In the genomic region with DNA sequence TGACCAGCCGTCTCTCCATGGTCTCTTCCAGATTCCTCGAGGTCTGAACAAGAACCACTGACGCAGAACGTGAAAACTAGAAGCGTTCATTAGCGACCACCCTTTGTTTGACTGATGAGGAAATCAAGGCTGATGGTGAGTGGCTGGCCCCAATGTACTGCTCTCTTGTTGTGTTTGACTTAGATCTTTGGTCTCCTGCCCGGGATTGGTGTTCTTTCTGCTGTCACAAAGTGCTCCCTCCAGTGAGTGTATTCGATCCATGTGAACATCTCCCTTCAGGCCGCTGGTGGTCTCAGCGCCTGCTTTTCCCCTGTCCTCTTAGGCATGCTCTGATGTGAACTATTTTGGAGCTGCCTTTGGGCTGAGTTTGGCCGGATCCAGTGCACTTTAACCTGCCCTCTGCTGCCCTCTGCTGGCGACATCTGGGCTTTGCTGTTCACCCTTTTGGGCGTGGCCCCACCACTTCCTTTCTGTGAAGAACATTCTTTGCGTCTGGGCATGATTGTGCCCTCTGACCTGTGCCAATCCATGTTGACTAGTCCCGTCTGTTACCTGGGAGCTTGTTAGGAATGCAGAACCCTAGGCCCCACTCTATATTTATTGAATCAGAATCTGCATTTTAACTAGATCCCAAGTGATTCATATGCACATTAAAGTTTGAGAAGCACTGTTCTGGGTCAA, we compare ENCODE assay signal across 9 cellular contexts.
A peak's percentile ranks its signal among the peaks of the same experiment; 100 is the strongest.
DNase-seq lines count a peak whose midpoint lies in the region; ATAC-seq, FAIRE-seq and TF ChIP-seq lines count a peak whose summit lies in the region.
"Had no signal": no experiment of that assay in that cellular context is flagged by ENCODE, and none has a peak within 500 bp of the region (broad histone marks: within the 10 kb centered on the region; RNA-seq: fewer than 3 reads in every experiment).

No MANE protein-coding gene starts in this region.

- no peak overlapping the region for H2BK5ac ChIP-seq in H1 (ENCODE audit: low read depth, low read length)

- peak; percentile 90 for FAIRE-seq in H1 (lab: Jason Lieb, UNC)

- H3K36me3 ChIP-seq in H1 (ENCODE audit: control insufficient read depth in 2 of 4, insufficient read depth in 4 of 4, low read length in 3 of 4): no peaks in the 10 kb centered on the region

- peak overlapping the region; percentile 83 for H2AFZ ChIP-seq in H1 (ENCODE audit: low read length)

- no peaks in the 10 kb centered on the region for H4K20me1 ChIP-seq in H1 (replicated peaks in 1 of 2; ENCODE audit: control insufficient read depth in 1 of 2, insufficient read depth in 2 of 2, low read length in 2 of 2)

- H3K79me2 ChIP-seq in H1 (ENCODE audit: control insufficient read depth in 1 of 2, insufficient read depth in 2 of 2, low read length in 2 of 2): no peaks in the 10 kb centered on the region

- no peaks in the 10 kb centered on the region for H3K79me1 ChIP-seq in H1 (ENCODE audit: low read depth, low read length)

- no peak overlapping the region for H3K4me3 Mint-ChIP-seq in activated CD4-positive, alpha-beta memory T cell treated with anti-CD3 and anti-CD28 coated beads, Interleukin-2, amount 10 ng/mL, durations not matched to agents 7 days and 5 days
- H3K4me3 Mint-ChIP-seq: dendritic cell treated with granulocyte-macrophage colony-stimulating factor and Interleukin-4, amounts not matched to agents 40 ng/mL and 50 ng/mL, for 4 days had no signal

- H3K4me3 ChIP-seq in H1 (ENCODE audit: extremely low read depth in 1 of 4, insufficient read depth in 2 of 4, low read depth in 3 of 4, low read length in 4 of 4): no peak overlapping the region

- no peak overlapping the region for H3K23ac ChIP-seq in H1 (ENCODE audit: insufficient read length)

- H3K18ac ChIP-seq in H1 (ENCODE audit: extremely low read depth, low read length): no peak overlapping the region

- 0 out of 2 replicates have a peak overlapping the region, but pooled peaks have one; percentile 4 for H4K8ac ChIP-seq in H1 (ENCODE audit: extremely low read depth, insufficient read depth, low read length)

- ATAC-seq in GM19452 (IDR thresholded peaks at IDR 0.05; ENCODE audit: unreplicated experiment) (peak; percentile 95), HG03520 (IDR thresholded peaks at IDR 0.05; ENCODE audit: unreplicated experiment) (peak; percentile 93)

- no peak overlapping the region for H2AK5ac ChIP-seq in H1 (ENCODE audit: low read depth, low read length)

- no peaks in the 10 kb centered on the region for H3K23me2 ChIP-seq in H1 (ENCODE audit: low read depth, low read length)

- DNase-seq in COLO668 (lab: John Stamatoyannopoulos, UW; ENCODE audit: unreplicated experiment) (peak; percentile 87), NCI-H748 treated with DMSO at 0.1 percent for 48 hours (lab: John Stamatoyannopoulos, UW) (peak; percentile 86), H1 (ENCODE audit: low read depth in 1 of 2, low spot score in 2 of 2) (peak; percentile 71 to 99), mucosa of gallbladder (ENCODE audit: low spot score) (peak; percentile 83)
- peak; percentile 88 for DNase-seq in activated CD4-positive, alpha-beta memory T cell treated with anti-CD3 and anti-CD28 coated beads, Interleukin-2, amount 10 ng/mL, durations not matched to agents 7 days and 5 days
- DNase-seq in stimulated activated CD8-positive, alpha-beta memory T cell treated with anti-CD3 and anti-CD28 coated beads, Interleukin-4, amount 100 ng/mL, for 4 hours (ENCODE audit: low read depth in 2 of 2, low spot score in 1 of 2): peak; percentile 8 to 57

- no peak overlapping the region for H3K14ac ChIP-seq in H1 (ENCODE audit: insufficient read length)

- H3K9me3 ChIP-seq in H1 (ENCODE audit: insufficient read depth in 2 of 2, low read depth in 1 of 2, low read length in 1 of 2): no peaks in the 10 kb centered on the region

- no peak for TF ChIP-seq POLR2A in H1 (IDR thresholded peaks at IDR 0.05; ENCODE audit: control extremely low read depth in 1 of 2, low read depth in 2 of 2, low read length in 2 of 2)

- H2BK15ac ChIP-seq in H1 (ENCODE audit: low read length): no peak overlapping the region

- no peaks in the 10 kb centered on the region for H3K9me3 Mint-ChIP-seq in activated CD4-positive, alpha-beta memory T cell treated with anti-CD3 and anti-CD28 coated beads, Interleukin-2, amount 10 ng/mL, durations not matched to agents 7 days and 5 days
- H3K9me3 Mint-ChIP-seq: dendritic cell treated with granulocyte-macrophage colony-stimulating factor and Interleukin-4, amounts not matched to agents 40 ng/mL and 50 ng/mL, for 4 days had no signal

- peaks cover 7% of the 10 kb centered on the region for H3K4me1 Mint-ChIP-seq in activated CD4-positive, alpha-beta memory T cell treated with anti-CD3 and anti-CD28 coated beads, Interleukin-2, amount 10 ng/mL, durations not matched to agents 7 days and 5 days

- no peak overlapping the region for H2BK12ac ChIP-seq in H1 (ENCODE audit: low read depth, low read length)

- TF ChIP-seq RAD21 in H1 (IDR thresholded peaks at IDR 0.05 in 1 of 2, conservative IDR thresholded peaks at IDR 0.05 in 1 of 2; ENCODE audit: low read depth in 2 of 2, low read length in 2 of 2): peak; percentile 98

- no peak overlapping the region for H3K27ac Mint-ChIP-seq in activated CD4-positive, alpha-beta memory T cell treated with anti-CD3 and anti-CD28 coated beads, Interleukin-2, amount 10 ng/mL, durations not matched to agents 7 days and 5 days
- H3K27ac Mint-ChIP-seq: dendritic cell treated with granulocyte-macrophage colony-stimulating factor and Interleukin-4, amounts not matched to agents 40 ng/mL and 50 ng/mL, for 4 days had no signal

- CTCF ChIA-PET in activated CD4-positive, alpha-beta memory T cell treated with anti-CD3 and anti-CD28 coated beads, Interleukin-2, amount 10 ng/mL, durations not matched to agents 7 days and 5 days (lab: Charles Lee): interaction anchor here (0.8 to 2.0 kb wide), 8 partner anchors 18 to 644 kb away, joined by 3 to 9 read pairs (median 4); no protein-coding TSS in a partner anchor
- CTCF ChIA-PET in H1 (lab: Charles Lee; ENCODE audit: partially characterized antibody): interaction anchor here (0.6 to 3.5 kb wide), 40 partner anchors 8 to 712 kb away, joined by 3 to 53 read pairs (median 4); no protein-coding TSS in a partner anchor

- H3K27ac ChIP-seq in H1 (ENCODE audit: low read depth, low read length): no peak overlapping the region

- no peak overlapping the region for H2BK20ac ChIP-seq in H1 (ENCODE audit: low read length)

- TF ChIP-seq EP300 in H1 (IDR thresholded peaks at IDR 0.05; ENCODE audit: borderline replicate concordance in 1 of 2, low read depth in 2 of 2, low read length in 2 of 2): no peak

- peaks cover 0 to 7% (median 3%) of the 10 kb centered on the region in 4 experiments; a peak in 5 of 7 replicates for H3K4me1 ChIP-seq in H1 (replicated peaks in 1 of 4; ENCODE audit: control insufficient read depth in 3 of 4, insufficient read depth in 4 of 4, low read length in 3 of 4)

- no peaks in the 10 kb centered on the region for H3K27me3 ChIP-seq in H1 (replicated peaks in 1 of 4; ENCODE audit: control insufficient read depth in 3 of 4, extremely low read depth in 1 of 4, insufficient read depth in 3 of 4, low read length in 3 of 4)

- no peak overlapping the region for H4K5ac ChIP-seq in H1 (ENCODE audit: insufficient read length, low read depth, low read length)

- H3K9ac ChIP-seq in H1 (replicated peaks in 1 of 4; ENCODE audit: extremely low read depth in 1 of 4, low read depth in 3 of 4, low read length in 3 of 4): no peak overlapping the region

- no peak overlapping the region for H3K4ac ChIP-seq in H1 (replicated peaks; ENCODE audit: insufficient read length, low read depth, low read length)

- peak; percentile 86 to 98 (median 92) for TF ChIP-seq CTCF in H1 (IDR thresholded peaks at IDR 0.05; ENCODE audit: control extremely low read depth in 1 of 3, insufficient read depth in 1 of 3, low read depth in 1 of 3, low read length in 3 of 3)

- no peak overlapping the region for H4K91ac ChIP-seq in H1 (replicated peaks; ENCODE audit: insufficient read length, low read length)

- POLR2A ChIA-PET in activated CD4-positive, alpha-beta memory T cell treated with anti-CD3 and anti-CD28 coated beads, Interleukin-2, amount 10 ng/mL, durations not matched to agents 7 days and 5 days (lab: Charles Lee): no interaction called here
- POLR2A ChIA-PET in H1 (lab: Charles Lee; ENCODE audit: partially characterized antibody): interaction anchor here (1.6 kb wide), 1 partner anchor 165 kb away, joined by 5 read pairs; no protein-coding TSS in a partner anchor

- no peak overlapping the region for H3K56ac ChIP-seq in H1 (replicated peaks; ENCODE audit: insufficient read length, low read depth, low read length)

- WGBS in H1 (ENCODE audit: extremely low coverage in 1 of 2, insufficient coverage in 1 of 2, insufficient read length in 1 of 2, insufficient replicate concordance in 2 of 2, low coverage in 1 of 2, low lambda C conversion rate in 2 of 2, missing lambda C conversion rate in 1 of 2), 2 experiments: 49% methylated on average over 15 of the region's 15 CpGs; no CpG with 5 or more reads in 1 of the 2 experiments

- H2BK120ac ChIP-seq in H1 (replicated peaks; ENCODE audit: low read depth, low read length): no peak overlapping the region

- H3K4me2 ChIP-seq in H1 (ENCODE audit: insufficient read depth in 1 of 2, low read depth in 2 of 2, low read length in 2 of 2): no peak overlapping the region

- no peaks in the 10 kb centered on the region for H3K36me3 Mint-ChIP-seq in activated CD4-positive, alpha-beta memory T cell treated with anti-CD3 and anti-CD28 coated beads, Interleukin-2, amount 10 ng/mL, durations not matched to agents 7 days and 5 days (ENCODE audit: low read depth)

- H3K27me3 Mint-ChIP-seq in activated CD4-positive, alpha-beta memory T cell treated with anti-CD3 and anti-CD28 coated beads, Interleukin-2, amount 10 ng/mL, durations not matched to agents 7 days and 5 days: peaks cover 4% of the 10 kb centered on the region
- H3K27me3 Mint-ChIP-seq: dendritic cell treated with granulocyte-macrophage colony-stimulating factor and Interleukin-4, amounts not matched to agents 40 ng/mL and 50 ng/mL, for 4 days had no signal

TF ChIP-seq in H1, 55 proteins besides CTCF, POLR2A, EP300 and RAD21 (continues in another document):
- TF ChIP-seq NANOG (IDR thresholded peaks at IDR 0.05; ENCODE audit: insufficient read depth, low read depth, low read length, poor library complexity, severe bottlenecking) (peak; percentile 21), GABPA (IDR thresholded peaks at IDR 0.05; ENCODE audit: borderline replicate concordance, insufficient read depth, low read length) (no peak), SRF (IDR thresholded peaks at IDR 0.05; ENCODE audit: low read depth, low read length) (no peak), CREB1 (IDR thresholded peaks at IDR 0.05) (no peak), TBP (IDR thresholded peaks at IDR 0.05; ENCODE audit: low read depth, low read length) (no peak), POU5F1 (IDR thresholded peaks at IDR 0.05; ENCODE audit: low read depth, low read length) (no peak), NRF1 (IDR thresholded peaks at IDR 0.05; ENCODE audit: low read depth, low read length) (no peak), TEAD4 (IDR thresholded peaks at IDR 0.05; ENCODE audit: low read depth, low read length) (peak; percentile 70), SP1 (IDR thresholded peaks at IDR 0.05; ENCODE audit: low read depth, low read length) (no peak), ZNF274 (IDR thresholded peaks at IDR 0.05; ENCODE audit: borderline replicate concordance, extremely low read depth, low read length) (no peak)

Comparison
In these comparisons a context has a peak if more than half of its experiments do, and no peak if none do; other contexts are left out.
1. DNase-seq: peak in every context shown above with its lines; median percentile 88 in activated CD4-positive, alpha-beta memory T cell treated with anti-CD3 and anti-CD28 coated beads, Interleukin-2, amount 10 ng/mL, durations not matched to agents 7 days and 5 days; 87 in COLO668; 86 in NCI-H748 treated with DMSO at 0.1 percent for 48 hours; 85 in H1; 83 in mucosa of gallbladder; 32 in stimulated activated CD8-positive, alpha-beta memory T cell treated with anti-CD3 and anti-CD28 coated beads, Interleukin-4, amount 100 ng/mL, for 4 hours.